ENCODE assay signal across 27 cellular contexts in genomic region chr6:71766796-71767195, GRCh38.
"Had no signal": no experiment of that assay in that cellular context is flagged by ENCODE, and none has a peak within 500 bp of the region (broad histone marks: within the 10 kb centered on the region; RNA-seq: fewer than 3 reads in every experiment).

No MANE protein-coding gene starts in this region.

- H3K9me3 ChIP-seq: left lung, lower lobe of right lung, neutrophil, right atrium auricular region, right lobe of liver, stomach, suprapubic skin, thoracic aorta, tibial artery, upper lobe of right lung had no signal

- H3K4me1 Mint-ChIP-seq: naive thymus-derived CD8-positive, alpha-beta T cell; nephron; stimulated activated memory B cell treated with anti-CD40 and anti-IgM and Interleukin-4, amounts not matched to agents 10 μg/mL and 1 μg/mL and 100 μg/mL, for 72 hours had no signal

- H3K4me3 ChIP-seq: heart left ventricle, left lung, lower lobe of right lung, neural progenitor cell, right atrium auricular region, right lobe of liver, smooth muscle cell, stomach, suprapubic skin, thoracic aorta, tibial artery, upper lobe of right lung had no signal

- H3K9ac ChIP-seq: neural progenitor cell, parathyroid adenoma had no signal

- H3K27me3 ChIP-seq: heart left ventricle, left lung, neural progenitor cell, neutrophil, right atrium auricular region, right lobe of liver, stomach, suprapubic skin, tibial artery, upper lobe of right lung had no signal

- H3K4me1 ChIP-seq: heart left ventricle, left lung, lower lobe of right lung, parathyroid adenoma, right atrium auricular region, right lobe of liver, stomach, suprapubic skin, tibial artery, upper lobe of right lung had no signal

- H3K4me2 ChIP-seq: neural progenitor cell, smooth muscle cell had no signal

- ATAC-seq: heart left ventricle; left lung; lower lobe of right lung; naive thymus-derived CD8-positive, alpha-beta T cell; right lobe of liver; stimulated activated memory B cell treated with anti-CD40 and anti-IgM and Interleukin-4, amounts not matched to agents 10 μg/mL and 1 μg/mL and 100 μg/mL, for 72 hours; stimulated activated naive CD8-positive, alpha-beta T cell treated with anti-CD3 and anti-CD28 coated beads, Interleukin-15, Interleukin-2, amounts not matched to agents 100 U/mL and 50 U/mL, for 24 hours; upper lobe of right lung had no signal

- H3K9me3 Mint-ChIP-seq: nephron, neural progenitor cell had no signal

- DNase-seq: heart left ventricle; islet precursor cell; left lung; lower lobe of right lung; mammary epithelial cell; midbrain; naive thymus-derived CD8-positive, alpha-beta T cell; occipital lobe; right lobe of liver; stimulated activated CD4-positive, alpha-beta T cell treated with anti-CD3 and anti-CD28 coated beads, Interleukin-1b, Interleukin-23, amount 100 ng/mL, for 48 hours; stimulated activated CD4-positive, alpha-beta T cell treated with anti-CD3 and anti-CD28 coated beads, Interleukin-2, amount 100 ng/mL, for 48 hours; stimulated activated CD4-positive, alpha-beta T cell treated with anti-CD3 and anti-CD28 coated beads, Interleukin-4, amount 100 ng/mL, for 4 hours; stimulated activated CD8-positive, alpha-beta memory T cell treated with anti-CD3 and anti-CD28 coated beads, Interleukin-4, amount 100 ng/mL, for 48 hours; stimulated activated naive CD8-positive, alpha-beta T cell treated with anti-CD3 and anti-CD28 coated beads, Interleukin-15, Interleukin-2, amounts not matched to agents 100 U/mL and 50 U/mL, for 24 hours; stomach; tibial artery; trophoblast cell; upper lobe of right lung had no signal

- H3K36me3 Mint-ChIP-seq: naive thymus-derived CD8-positive, alpha-beta T cell; neural progenitor cell; stimulated activated memory B cell treated with anti-CD40 and anti-IgM and Interleukin-4, amounts not matched to agents 10 μg/mL and 1 μg/mL and 100 μg/mL, for 72 hours had no signal

- H3K27me3 Mint-ChIP-seq: naive thymus-derived CD8-positive, alpha-beta T cell; stimulated activated memory B cell treated with anti-CD40 and anti-IgM and Interleukin-4, amounts not matched to agents 10 μg/mL and 1 μg/mL and 100 μg/mL, for 72 hours had no signal

- H3K79me2 ChIP-seq: parathyroid adenoma had no signal

- H3K27ac ChIP-seq: heart left ventricle, left lung, lower lobe of right lung, neural progenitor cell, neutrophil, parathyroid adenoma, right atrium auricular region, right lobe of liver, stomach, suprapubic skin, thoracic aorta, tibial artery, upper lobe of right lung had no signal

- H3K4me3 Mint-ChIP-seq: naive thymus-derived CD8-positive, alpha-beta T cell; nephron; neural progenitor cell; stimulated activated memory B cell treated with anti-CD40 and anti-IgM and Interleukin-4, amounts not matched to agents 10 μg/mL and 1 μg/mL and 100 μg/mL, for 72 hours had no signal

- H3K27ac Mint-ChIP-seq: naive thymus-derived CD8-positive, alpha-beta T cell; neural progenitor cell; stimulated activated memory B cell treated with anti-CD40 and anti-IgM and Interleukin-4, amounts not matched to agents 10 μg/mL and 1 μg/mL and 100 μg/mL, for 72 hours had no signal

- H3K36me3 ChIP-seq: heart left ventricle, left lung, lower lobe of right lung, neural progenitor cell, neutrophil, right atrium auricular region, right lobe of liver, stomach, suprapubic skin, thoracic aorta, tibial artery, upper lobe of right lung had no signal

- H2AFZ ChIP-seq: neural progenitor cell, parathyroid adenoma had no signal
